ENCODE assay signal across 14 cellular contexts in the genomic region with DNA sequence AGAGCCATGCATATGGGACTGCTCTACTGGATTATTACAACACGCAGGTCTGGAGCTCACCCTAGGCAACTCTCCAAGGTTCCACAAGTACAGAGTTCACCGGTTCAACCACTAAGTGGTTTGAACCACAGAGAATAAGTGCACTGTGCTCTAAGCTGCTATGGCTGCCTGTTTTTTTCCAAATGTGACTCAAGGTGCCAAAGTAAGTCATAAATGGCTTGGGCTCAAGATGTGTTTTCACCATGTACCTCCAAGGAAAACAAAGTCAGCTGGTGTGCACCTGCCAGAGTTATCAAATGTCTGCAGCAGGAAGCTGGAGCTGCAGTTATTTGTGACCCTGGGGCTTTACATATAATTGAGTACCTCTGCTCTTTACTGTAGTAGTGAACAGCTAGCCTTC.
DNase-seq lines count a peak whose midpoint lies in the region; ATAC-seq, FAIRE-seq and TF ChIP-seq lines count a peak whose summit lies in the region.
"Had no signal": no experiment of that assay in that cellular context is flagged by ENCODE, and none has a peak within 500 bp of the region (broad histone marks: within the 10 kb centered on the region; RNA-seq: fewer than 3 reads in every experiment).

No MANE protein-coding gene starts in this region.

- 0 out of 2 replicates have a peak overlapping the region, but pooled peaks have one; percentile 34 for H3K4me2 ChIP-seq in KMS-11
- H3K4me2 ChIP-seq: BLaER1 had no signal

- H3K9me3 ChIP-seq in SJCRH30 (replicated peaks): no peaks in the 10 kb centered on the region
- H3K9me3 ChIP-seq: BLaER1 had no signal

- no peaks in the 10 kb centered on the region for H3K79me2 ChIP-seq in KMS-11 (ENCODE audit: insufficient read depth, low read depth)

- TF ChIP-seq CTCF in 22Rv1 (IDR thresholded peaks at IDR 0.05) (no peak), KMS-11 (conservative IDR thresholded peaks at IDR 0.05; ENCODE audit: low read depth, low read length) (no peak)

- H3K9ac ChIP-seq in KMS-11: no peak overlapping the region
- H3K9ac ChIP-seq: BLaER1 had no signal

- FAIRE-seq in GM12891 (lab: Jason Lieb, UNC): no peak

- no peak for TF ChIP-seq POLR2A in GM12891 (IDR thresholded peaks at IDR 0.05; ENCODE audit: low read depth, low read length)

- peak; percentile 70 to 89 for DNase-seq in SJCRH30
- no peak for DNase-seq in left cardiac atrium
- no peak for DNase-seq in activated CD4-positive, CD25-positive, alpha-beta regulatory T cell treated with anti-CD3 and anti-CD28 coated beads, Interleukin-2, amount 50 U/mL, for 72 hours
- DNase-seq in GM12891 (ENCODE audit: insufficient read length, low spot score): no peak
- DNase-seq: activated naive CD4-positive, alpha-beta T cell; naive thymus-derived CD8-positive, alpha-beta T cell; NCI-H1048; T-helper 17 cell had no signal

- no peaks in the 10 kb centered on the region for H3K36me3 ChIP-seq in KMS-11 (ENCODE audit: insufficient read depth)
- H3K36me3 ChIP-seq in SJCRH30: peaks cover 20% of the 10 kb centered on the region

- H3K4me1 ChIP-seq in KMS-11 (ENCODE audit: low read depth, poor library complexity, severe bottlenecking) (peaks cover 63% of the 10 kb centered on the region), SJCRH30 (peaks cover 75% of the 10 kb centered on the region)

- peak; percentile 45 to 59 for ATAC-seq in left cardiac atrium
- no peak for ATAC-seq in GM18502 (IDR thresholded peaks at IDR 0.05; ENCODE audit: poor library complexity, unreplicated experiment)
- no peak for ATAC-seq in HG03139 (IDR thresholded peaks at IDR 0.05; ENCODE audit: unreplicated experiment)
- ATAC-seq: esophagus mucosa; naive thymus-derived CD8-positive, alpha-beta T cell; T-helper 17 cell had no signal

- H2AFZ ChIP-seq in KMS-11 (ENCODE audit: low read depth): no peak overlapping the region

- H3K27me3 ChIP-seq in KMS-11 (ENCODE audit: insufficient read depth, low read depth): no peaks in the 10 kb centered on the region
- no peaks in the 10 kb centered on the region for H3K27me3 ChIP-seq in SJCRH30
- H3K27me3 ChIP-seq: BLaER1 had no signal

- H4K20me1 ChIP-seq in KMS-11 (ENCODE audit: insufficient read depth): no peaks in the 10 kb centered on the region
- H4K20me1 ChIP-seq: BLaER1 had no signal

- H3K27ac ChIP-seq in 22Rv1 (peak overlapping the region; percentile 53), KMS-11 (no peak overlapping the region), SJCRH30 (peak overlapping the region; percentile 95)
- H3K27ac ChIP-seq: BLaER1 had no signal

- H3K4me3 ChIP-seq in KMS-11 (IDR thresholded peaks at IDR 0.05; ENCODE audit: insufficient read depth, low read depth, low read length): no peak overlapping the region
- H3K4me3 ChIP-seq in SJCRH30: no peak overlapping the region; the same call in 1 of the 2 replicates
- H3K4me3 ChIP-seq: BLaER1 had no signal

- intact Hi-C loops in left cardiac atrium (cut with DNase I): no loop called here

TF ChIP-seq in GM12891, 5 proteins besides CTCF, POLR2A, EP300 and RAD21:
- TF ChIP-seq POU2F2 (IDR thresholded peaks at IDR 0.05; ENCODE audit: low read depth, low read length): no peak
- no peak for TF ChIP-seq PAX5 (IDR thresholded peaks at IDR 0.05; ENCODE audit: insufficient read depth, low read length, severe bottlenecking)
- no peak for TF ChIP-seq POLR2AphosphoS5 (IDR thresholded peaks at IDR 0.05; ENCODE audit: low read depth, low read length)
- no peak for TF ChIP-seq SPI1 (IDR thresholded peaks at IDR 0.05; ENCODE audit: low read depth, low read length)
- TF ChIP-seq TAF1 (IDR thresholded peaks at IDR 0.05; ENCODE audit: low read depth, low read length): no peak

Comparison
In these comparisons a context has a peak if more than half of its experiments do, and no peak if none do; other contexts are left out.
1. DNase-seq: peak in SJCRH30 (2 of 2); none in left cardiac atrium (single experiment), activated CD4-positive, CD25-positive, alpha-beta regulatory T cell treated with anti-CD3 and anti-CD28 coated beads, Interleukin-2, amount 50 U/mL, for 72 hours (single experiment) and GM12891 (single experiment).
2. ATAC-seq: peak in left cardiac atrium (2 of 2); none in GM18502 (single experiment) and HG03139 (single experiment).